8 cellular contexts compared by ENCODE assay signal in genomic region chr17:1562178-1562643, GRCh38. TPM values are rescaled to one million over a fixed set of nuclear protein-coding genes. Genes with fewer than 3 reads are reported as not detected.
DNase-seq lines count a peak whose midpoint lies in the region; ATAC-seq and TF ChIP-seq lines count a peak whose summit lies in the region.

No MANE protein-coding gene starts in this region.

- H3K9me3 Mint-ChIP-seq in GM23338, result peaks cover 6% of the 10 kb centered on the region; the same call in 2 of the 3 replicates

- peak overlapping the region; percentile 84 for H3K4me2 ChIP-seq in GM23338

- H4K20me1 ChIP-seq in GM23338 (replicated peaks; ENCODE audit: insufficient read depth), result peaks cover 31% of the 10 kb centered on the region

- no peak overlapping the region for H3K27ac Mint-ChIP-seq in GM23338

- peak overlapping the region; percentile 70 for H3K4me3 ChIP-seq in GM23338
- peak overlapping the region; percentile 54 for H3K4me3 ChIP-seq in MG63
- peak overlapping the region; percentile 79 for H3K4me3 ChIP-seq in choroid plexus epithelial cell (ENCODE audit: low read depth, low read length)
- peak overlapping the region; percentile 78 for H3K4me3 ChIP-seq in mesodermal cell (ENCODE audit: extremely low read depth, insufficient read depth, low read length, poor library complexity, severe bottlenecking)

- peaks cover 41% of the 10 kb centered on the region for H3K79me2 ChIP-seq in GM23338 (replicated peaks; ENCODE audit: insufficient read depth)

- no peaks in the 10 kb centered on the region for H3K36me3 ChIP-seq in GM23338 (ENCODE audit: insufficient read depth)
- no peaks in the 10 kb centered on the region for H3K36me3 ChIP-seq in MG63
- peaks cover 24% of the 10 kb centered on the region for H3K36me3 ChIP-seq in mesodermal cell (ENCODE audit: control insufficient read depth, insufficient read depth, low read length)

- DNase-seq in GM23338 (ENCODE audit: low spot score), result peak; percentile 50
- DNase-seq in MG63, result peak; percentile 30
- DNase-seq in choroid plexus epithelial cell (ENCODE audit: low read depth), result peak; percentile 14
- DNase-seq in cerebellar cortex (ENCODE audit: low spot score), result no peak
- no peak for DNase-seq in occipital lobe (lab: John Stamatoyannopoulos, UW)
- DNase-seq in sciatic nerve (ENCODE audit: low spot score), result no peak

- ATAC-seq in GM18502 (IDR thresholded peaks at IDR 0.05; ENCODE audit: poor library complexity, unreplicated experiment) (peak; percentile 39), GM23338 (peak; percentile 15), sciatic nerve (no peak)

- H3K4me3 Mint-ChIP-seq in GM23338, result peak overlapping the region; percentile 48; the same call in 2 of the 3 replicates

- no peak overlapping the region for H2AFZ ChIP-seq in GM23338

- TF ChIP-seq CTCF in GM23338 (conservative IDR thresholded peaks at IDR 0.05; ENCODE audit: low read depth in 2 of 2) (no peak), choroid plexus epithelial cell (conservative IDR thresholded peaks at IDR 0.05; ENCODE audit: low read depth, low read length) (no peak)

- H3K36me3 Mint-ChIP-seq in GM23338 (ENCODE audit: low read depth), result no peaks in the 10 kb centered on the region

- intact Hi-C loops in sciatic nerve (cut with DNase I), result no loop called here

- H3F3A ChIP-seq in GM23338 (replicated peaks; ENCODE audit: low read depth), result no peaks in the 10 kb centered on the region; the same call in 1 of the 2 replicates

- peaks cover 35% of the 10 kb centered on the region for H3K4me1 Mint-ChIP-seq in GM23338

- no peaks in the 10 kb centered on the region for H3K9me2 ChIP-seq in GM23338 (ENCODE audit: insufficient read depth)

- no peaks in the 10 kb centered on the region for H3K9me3 ChIP-seq in MG63
- no peaks in the 10 kb centered on the region for H3K9me3 ChIP-seq in mesodermal cell (ENCODE audit: control insufficient read depth, low read length)

- WGBS in mesodermal cell (ENCODE audit: insufficient coverage in 2 of 2), 2 experiments, result 0 to 3% methylated on average over 11 to 46 of the region's 61 CpGs

- H3K27ac ChIP-seq in GM23338 (ENCODE audit: low read depth) (no peak overlapping the region), mesodermal cell (ENCODE audit: low read depth, low read length, severe bottlenecking) (peak overlapping the region; percentile 72)

- H3K27me3 ChIP-seq in GM23338 (ENCODE audit: insufficient read depth) (no peaks in the 10 kb centered on the region), MG63 (no peaks in the 10 kb centered on the region)

- peaks cover 12% of the 10 kb centered on the region; the same call in 1 of the 2 replicates for H3K4me1 ChIP-seq in GM23338 (ENCODE audit: insufficient read depth)
- peaks cover 17% of the 10 kb centered on the region for H3K4me1 ChIP-seq in mesodermal cell (ENCODE audit: control insufficient read depth, insufficient read depth, low read length, poor library complexity, severe bottlenecking)

- peaks cover 26% of the 10 kb centered on the region for H3K27me3 Mint-ChIP-seq in GM23338 (ENCODE audit: insufficient read depth, low read depth, poor library complexity)

TF ChIP-seq in GM23338, 12 proteins besides CTCF, POLR2A, EP300 and RAD21:
- TF ChIP-seq EZH2 (IDR thresholded peaks at IDR 0.05; ENCODE audit: low read depth, unreplicated experiment) (no peak), STAT1 (IDR thresholded peaks at IDR 0.05; ENCODE audit: unreplicated experiment) (no peak), EZH2phosphoT487 (IDR thresholded peaks at IDR 0.05; ENCODE audit: unreplicated experiment) (no peak), JUNB (IDR thresholded peaks at IDR 0.05; ENCODE audit: unreplicated experiment) (no peak), ZNF114 (CRISPR knock-in tag; IDR thresholded peaks at IDR 0.05) (no peak), POLR2AphosphoS5 (IDR thresholded peaks at IDR 0.05; ENCODE audit: low read depth) (no peak), REST (IDR thresholded peaks at IDR 0.05; ENCODE audit: unreplicated experiment) (no peak), CREB1 (CRISPR knock-in tag; IDR thresholded peaks at IDR 0.05; ENCODE audit: low read depth) (no peak)

RNA-seq across cellular contexts. Expression of gene PITPNA, which starts 0.4 kb away (rescaled TPM):
- total RNA-seq in GM23338 (2014; rRNA removed; shearing (Covaris generic)), result 24.2 and 28.1 TPM in 2 replicates
- polyA plus RNA-seq in GM23338 (2016; fragmentation: Nextera tagmentation; extraction: Ambion mirVana), result 13.0 and 14.2 TPM in 2 replicates
- 15.2 and 39.1 TPM in 2 replicates for total RNA-seq in MG63 (2014; rRNA removed; shearing (Covaris generic); ENCODE audit: low replicate concordance)
- polyA plus RNA-seq in mesodermal cell (2013, experiment 1 of 2), result 57.0 TPM
- 54.2 TPM for polyA plus RNA-seq in mesodermal cell (2013, experiment 2 of 2)
- total RNA-seq in occipital lobe, result 15.1 TPM
- 83.6 TPM for total RNA-seq in sciatic nerve

RNA-seq across cellular contexts. Expression of gene INPP5K, which starts 45.8 kb away (rescaled TPM):
- total RNA-seq in GM23338 (2014; rRNA removed; shearing (Covaris generic)), result 22.5 and 29.7 TPM in 2 replicates
- 8.4 TPM in 2 replicates for polyA plus RNA-seq in GM23338 (2016; fragmentation: Nextera tagmentation; extraction: Ambion mirVana)
- 30.8 and 75.0 TPM in 2 replicates for total RNA-seq in MG63 (2014; rRNA removed; shearing (Covaris generic); ENCODE audit: low replicate concordance)
- 23.8 TPM for polyA plus RNA-seq in mesodermal cell (2013, experiment 1 of 2)
- polyA plus RNA-seq in mesodermal cell (2013, experiment 2 of 2), result 19.8 TPM
- total RNA-seq in occipital lobe (43.2 TPM), sciatic nerve (46.5 TPM)

Comparison
In these comparisons a context has a peak if more than half of its experiments do, and no peak if none do; other contexts are left out.
1. DNase-seq: peak in GM23338 (single experiment), MG63 (single experiment) and choroid plexus epithelial cell (single experiment); none in cerebellar cortex (single experiment), occipital lobe (single experiment) and sciatic nerve (single experiment).
2. Peak in every context shown above with its lines, with median percentiles within 50 percentile points of each other: H3K4me3 ChIP-seq.